1 cellular context compared by ENCODE assay signal in genomic region chr3:171328419-171329082, GRCh38.
A peak's percentile ranks its signal among the peaks of the same experiment; 100 is the strongest.
TF ChIP-seq lines count a peak whose summit lies in the region.

No MANE protein-coding gene starts in this region.

TF ChIP-seq in GM12878, 131 proteins besides CTCF, POLR2A, EP300 and RAD21 (continued from another document):
- TF ChIP-seq ZBTB40 (IDR thresholded peaks at IDR 0.05; ENCODE audit: borderline replicate concordance): no peak
- no peak for TF ChIP-seq BHLHE40 (IDR thresholded peaks at IDR 0.05; ENCODE audit: borderline replicate concordance in 1 of 2, low read depth in 2 of 2, low read length in 1 of 2)
- no peak for TF ChIP-seq NR2F1 (conservative IDR thresholded peaks at IDR 0.05)
- TF ChIP-seq ZNF207 (IDR thresholded peaks at IDR 0.05; ENCODE audit: borderline replicate concordance): no peak
- TF ChIP-seq TCF3 (IDR thresholded peaks at IDR 0.05; ENCODE audit: borderline replicate concordance, insufficient read depth, low read depth, low read length): no peak
- no peak for TF ChIP-seq PAX8 (IDR thresholded peaks at IDR 0.05)
- TF ChIP-seq HDAC6 (IDR thresholded peaks at IDR 0.05; ENCODE audit: unreplicated experiment): no peak
- TF ChIP-seq, protein P1, sequence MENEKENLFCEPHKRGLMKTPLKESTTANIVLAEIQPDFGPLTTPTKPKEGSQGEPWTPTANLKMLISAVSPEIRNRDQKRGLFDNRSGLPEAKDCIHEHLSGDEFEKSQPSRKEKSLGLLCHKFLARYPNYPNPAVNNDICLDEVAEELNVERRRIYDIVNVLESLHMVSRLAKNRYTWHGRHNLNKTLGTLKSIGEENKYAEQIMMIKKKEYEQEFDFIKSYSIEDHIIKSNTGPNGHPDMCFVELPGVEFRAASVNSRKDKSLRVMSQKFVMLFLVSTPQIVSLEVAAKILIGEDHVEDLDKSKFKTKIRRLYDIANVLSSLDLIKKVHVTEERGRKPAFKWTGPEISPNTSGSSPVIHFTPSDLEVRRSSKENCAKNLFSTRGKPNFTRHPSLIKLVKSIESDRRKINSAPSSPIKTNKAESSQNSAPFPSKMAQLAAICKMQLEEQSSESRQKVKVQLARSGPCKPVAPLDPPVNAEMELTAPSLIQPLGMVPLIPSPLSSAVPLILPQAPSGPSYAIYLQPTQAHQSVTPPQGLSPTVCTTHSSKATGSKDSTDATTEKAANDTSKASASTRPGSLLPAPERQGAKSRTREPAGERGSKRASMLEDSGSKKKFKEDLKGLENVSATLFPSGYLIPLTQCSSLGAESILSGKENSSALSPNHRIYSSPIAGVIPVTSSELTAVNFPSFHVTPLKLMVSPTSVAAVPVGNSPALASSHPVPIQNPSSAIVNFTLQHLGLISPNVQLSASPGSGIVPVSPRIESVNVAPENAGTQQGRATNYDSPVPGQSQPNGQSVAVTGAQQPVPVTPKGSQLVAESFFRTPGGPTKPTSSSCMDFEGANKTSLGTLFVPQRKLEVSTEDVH (IDR thresholded peaks at IDR 0.05; ENCODE audit: low read depth, partially characterized antibody): no peak
- TF ChIP-seq EGR1 (IDR thresholded peaks at IDR 0.05; ENCODE audit: borderline replicate concordance in 1 of 2, low read depth in 2 of 2, low read length in 2 of 2): peak in 1 of 2 experiments; percentile 60; a peak in 1 of 3 replicates
- peak; percentile 29; the same call in 1 of the 2 replicates for TF ChIP-seq IKZF1 (conservative IDR thresholded peaks at IDR 0.05)
- no peak for TF ChIP-seq HDGF (IDR thresholded peaks at IDR 0.05)
- no peak for TF ChIP-seq BMI1 (IDR thresholded peaks at IDR 0.05; ENCODE audit: borderline replicate concordance)
- no peak for TF ChIP-seq ZNF217 (IDR thresholded peaks at IDR 0.05)
- TF ChIP-seq SUZ12 (IDR thresholded peaks at IDR 0.05; ENCODE audit: unreplicated experiment): no peak
- TF ChIP-seq, protein P2, sequence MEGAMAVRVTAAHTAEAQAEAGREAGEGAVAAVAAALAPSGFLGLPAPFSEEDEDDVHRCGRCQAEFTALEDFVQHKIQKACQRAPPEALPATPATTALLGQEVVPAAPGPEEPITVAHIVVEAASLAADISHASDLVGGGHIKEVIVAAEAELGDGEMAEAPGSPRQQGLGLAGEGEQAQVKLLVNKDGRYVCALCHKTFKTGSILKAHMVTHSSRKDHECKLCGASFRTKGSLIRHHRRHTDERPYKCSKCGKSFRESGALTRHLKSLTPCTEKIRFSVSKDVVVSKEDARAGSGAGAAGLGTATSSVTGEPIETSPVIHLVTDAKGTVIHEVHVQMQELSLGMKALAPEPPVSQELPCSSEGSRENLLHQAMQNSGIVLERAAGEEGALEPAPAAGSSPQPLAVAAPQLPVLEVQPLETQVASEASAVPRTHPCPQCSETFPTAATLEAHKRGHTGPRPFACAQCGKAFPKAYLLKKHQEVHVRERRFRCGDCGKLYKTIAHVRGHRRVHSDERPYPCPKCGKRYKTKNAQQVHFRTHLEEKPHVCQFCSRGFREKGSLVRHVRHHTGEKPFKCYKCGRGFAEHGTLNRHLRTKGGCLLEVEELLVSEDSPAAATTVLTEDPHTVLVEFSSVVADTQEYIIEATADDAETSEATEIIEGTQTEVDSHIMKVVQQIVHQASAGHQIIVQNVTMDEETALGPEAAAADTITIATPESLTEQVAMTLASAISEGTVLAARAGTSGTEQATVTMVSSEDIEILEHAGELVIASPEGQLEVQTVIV (IDR thresholded peaks at IDR 0.05; ENCODE audit: borderline replicate concordance, partially characterized antibody): no peak
- no peak for TF ChIP-seq ZNF687 (IDR thresholded peaks at IDR 0.05)
- no peak for TF ChIP-seq ELK1 (IDR thresholded peaks at IDR 0.05; ENCODE audit: low read depth, low read length)
- TF ChIP-seq EZH2 (IDR thresholded peaks at IDR 0.05; ENCODE audit: borderline replicate concordance, control insufficient read depth, low read depth, low read length): no peak
- no peak for TF ChIP-seq USF2 (IDR thresholded peaks at IDR 0.05; ENCODE audit: borderline replicate concordance, low read depth, low read length)
- TF ChIP-seq, protein P3, sequence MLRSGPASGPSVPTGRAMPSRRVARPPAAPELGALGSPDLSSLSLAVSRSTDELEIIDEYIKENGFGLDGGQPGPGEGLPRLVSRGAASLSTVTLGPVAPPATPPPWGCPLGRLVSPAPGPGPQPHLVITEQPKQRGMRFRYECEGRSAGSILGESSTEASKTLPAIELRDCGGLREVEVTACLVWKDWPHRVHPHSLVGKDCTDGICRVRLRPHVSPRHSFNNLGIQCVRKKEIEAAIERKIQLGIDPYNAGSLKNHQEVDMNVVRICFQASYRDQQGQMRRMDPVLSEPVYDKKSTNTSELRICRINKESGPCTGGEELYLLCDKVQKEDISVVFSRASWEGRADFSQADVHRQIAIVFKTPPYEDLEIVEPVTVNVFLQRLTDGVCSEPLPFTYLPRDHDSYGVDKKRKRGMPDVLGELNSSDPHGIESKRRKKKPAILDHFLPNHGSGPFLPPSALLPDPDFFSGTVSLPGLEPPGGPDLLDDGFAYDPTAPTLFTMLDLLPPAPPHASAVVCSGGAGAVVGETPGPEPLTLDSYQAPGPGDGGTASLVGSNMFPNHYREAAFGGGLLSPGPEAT (IDR thresholded peaks at IDR 0.05; ENCODE audit: low read depth): no peak
- no peak for TF ChIP-seq ZSCAN29 (IDR thresholded peaks at IDR 0.05)
- TF ChIP-seq SRF (IDR thresholded peaks at IDR 0.05; ENCODE audit: low read depth in 2 of 2, low read length in 2 of 2): no peak
